1 cellular context compared by ENCODE assay signal in genomic region chr3:118772036-118773030, GRCh38.
TF ChIP-seq lines count a peak whose summit lies in the region.

No MANE protein-coding gene starts in this region.

TF ChIP-seq in GM12878, 131 proteins besides CTCF, POLR2A, EP300 and RAD21 (continued from another document):
- TF ChIP-seq E4F1 (IDR thresholded peaks at IDR 0.05; ENCODE audit: borderline replicate concordance, partially characterized antibody) (no peak), IRF5 (IDR thresholded peaks at IDR 0.05; ENCODE audit: borderline replicate concordance) (no peak), TBL1XR1 (IDR thresholded peaks at IDR 0.05; ENCODE audit: low read depth, low read length) (no peak; the same call in 1 of the 2 replicates), POLR2AphosphoS5 (IDR thresholded peaks at IDR 0.05; ENCODE audit: low read length) (no peak), EED (IDR thresholded peaks at IDR 0.05; ENCODE audit: low read depth) (peak; percentile 100), JUNB (IDR thresholded peaks at IDR 0.05) (peak; percentile 98), ZNF207 (IDR thresholded peaks at IDR 0.05; ENCODE audit: borderline replicate concordance) (no peak), NR2C2 (IDR thresholded peaks at IDR 0.05; ENCODE audit: borderline replicate concordance, control insufficient read depth, insufficient read length, low read depth) (no peak), BRCA1 (IDR thresholded peaks at IDR 0.05; ENCODE audit: low read depth, low read length) (no peak), ATF7 (IDR thresholded peaks at IDR 0.05; ENCODE audit: low read depth) (peak; percentile 16; the same call in 1 of the 2 replicates), ATF3 (IDR thresholded peaks at IDR 0.05; ENCODE audit: borderline replicate concordance, extremely low read depth, low read depth, low read length) (no peak), ZNF622 (IDR thresholded peaks at IDR 0.05) (no peak), BACH1 (IDR thresholded peaks at IDR 0.05; ENCODE audit: borderline replicate concordance) (no peak), KLF5 (IDR thresholded peaks at IDR 0.05; ENCODE audit: partially characterized antibody) (no peak), ELK1 (IDR thresholded peaks at IDR 0.05; ENCODE audit: low read depth, low read length) (no peak), WRNIP1 (IDR thresholded peaks at IDR 0.05; ENCODE audit: borderline replicate concordance, low read depth, low read length) (no peak)
